Comparison of ENCODE assay signal across 19 cellular contexts in genomic region chrX:16187024-16187698, GRCh38. TPM values are rescaled to one million over a fixed set of nuclear protein-coding genes. Genes with fewer than 3 reads are reported as not detected.
"Had no signal": no experiment of that assay in that cellular context is flagged by ENCODE, and none has a peak within 500 bp of the region (broad histone marks: within the 10 kb centered on the region; RNA-seq: fewer than 3 reads in every experiment).

No MANE protein-coding gene starts in this region.

- H3K36me3 ChIP-seq: upper lobe of left lung had no signal

- H3K4me1 ChIP-seq: psoas muscle, upper lobe of left lung had no signal

- ATAC-seq: body of pancreas; left cardiac atrium; mucosa of descending colon; naive thymus-derived CD8-positive, alpha-beta T cell; psoas muscle; sciatic nerve; stimulated activated naive CD8-positive, alpha-beta T cell treated with anti-CD3 and anti-CD28 coated beads, Interleukin-15, Interleukin-2, amounts not matched to agents 100 U/mL and 50 U/mL, for 24 hours had no signal

- H3K27me3 ChIP-seq: body of pancreas, upper lobe of left lung had no signal

- H3K4me3 ChIP-seq: body of pancreas, mucosa of descending colon, psoas muscle, upper lobe of left lung had no signal

- DNase-seq: activated CD4-positive, alpha-beta T cell treated with anti-CD3 and anti-CD28 coated beads, Interleukin-2, amount 50 U/mL, for 1 hour; body of pancreas; cortex of kidney; effector CD8-positive, alpha-beta T cell; hippocampal formation; immature natural killer cell; left cardiac atrium; mucosa of descending colon; naive thymus-derived CD8-positive, alpha-beta T cell; psoas muscle; stimulated activated CD4-positive, alpha-beta T cell treated with anti-CD3 and anti-CD28 coated beads, Interleukin-12 subunit alpha, Interleukin-12 subunit beta, amount 100 ng/mL, for 4 hours; stimulated activated naive CD8-positive, alpha-beta T cell treated with anti-CD3 and anti-CD28 coated beads, Interleukin-15, Interleukin-2, amounts not matched to agents 100 U/mL and 50 U/mL, for 24 hours; upper lobe of left lung had no signal

- H3K27ac ChIP-seq: body of pancreas, epithelial cell of prostate, psoas muscle, upper lobe of left lung had no signal

- H3K9me3 ChIP-seq: body of pancreas, mucosa of descending colon, psoas muscle, upper lobe of left lung had no signal

RNA-seq across cellular contexts. Expression of gene MAGEB17, which starts 19.9 kb away (rescaled TPM):
- total RNA-seq: activated CD8-positive, alpha-beta memory T cell treated with anti-CD3 and anti-CD28 coated beads for 36 hours; lung microvascular endothelial cell; naive thymus-derived CD8-positive, alpha-beta T cell; osteoblast; sciatic nerve; T-helper 2 cell treated with Interferon-gamma antibody and Interleukin-4, amounts not matched to agents 100 ng/mL and 5 ng/mL, for 36 hours; upper lobe of left lung had no signal
- polyA plus RNA-seq: immature natural killer cell; naive thymus-derived CD8-positive, alpha-beta T cell had no signal
